In the genomic region with DNA sequence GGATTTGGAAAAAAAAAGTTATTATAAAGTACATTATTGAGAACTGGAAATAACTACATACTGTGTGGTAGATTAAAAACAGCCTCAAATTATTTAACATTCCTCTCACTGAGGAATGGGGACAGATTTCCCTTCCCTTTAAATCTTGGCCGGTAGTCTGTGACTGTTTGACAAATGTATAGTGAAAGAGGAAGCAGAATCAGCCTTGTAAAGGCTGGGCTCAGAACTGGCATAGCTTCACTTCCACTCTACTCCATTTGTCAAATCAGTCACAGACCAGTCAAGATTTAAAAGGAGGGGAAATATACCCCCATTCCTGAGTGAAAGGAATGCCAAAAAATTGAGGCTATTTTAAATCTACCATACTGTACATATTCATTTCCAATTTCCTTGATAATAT, we compare ENCODE assay signal across 10 cellular contexts. TPM values are rescaled to one million over a fixed set of nuclear protein-coding genes. Genes with fewer than 3 reads are reported as not detected.
DNase-seq lines count a peak whose midpoint lies in the region; ATAC-seq and TF ChIP-seq lines count a peak whose summit lies in the region.
"Had no signal": no experiment of that assay in that cellular context is flagged by ENCODE, and none has a peak within 500 bp of the region (broad histone marks: within the 10 kb centered on the region; RNA-seq: fewer than 3 reads in every experiment).

No MANE protein-coding gene starts in this region.

- no peaks in the 10 kb centered on the region for H3K4me1 ChIP-seq in gastroesophageal sphincter

- DNase-seq in GM13977 (ENCODE audit: low spot score) = peak; percentile 35
- peak; percentile 41 for DNase-seq in globus pallidus (ENCODE audit: low spot score)
- DNase-seq in NCI-H1092 treated with DMSO at 0.1 percent for 48 hours (lab: John Stamatoyannopoulos, UW) = no peak
- no peak for DNase-seq in NCI-H748 (lab: John Stamatoyannopoulos, UW; ENCODE audit: unreplicated experiment)
- DNase-seq in activated naive CD4-positive, alpha-beta T cell treated with anti-CD3 and anti-CD28 coated beads, Interleukin-2, amount 50 U/mL, for 16 hours = no peak
- DNase-seq: stimulated activated CD4-positive, alpha-beta T cell treated with anti-CD3 and anti-CD28 coated beads, Interleukin-1b, Interleukin-23, amount 100 ng/mL, for 48 hours had no signal

- TF ChIP-seq CTCF in GM13977 (IDR thresholded peaks at IDR 0.05; ENCODE audit: extremely low read depth, insufficient read depth, missing control alignments) (no peak), gastroesophageal sphincter (IDR thresholded peaks at IDR 0.05) (no peak)

- peak; percentile 96 for ATAC-seq in GM21576 (IDR thresholded peaks at IDR 0.05; ENCODE audit: unreplicated experiment)
- ATAC-seq in HG03521 (IDR thresholded peaks at IDR 0.05; ENCODE audit: unreplicated experiment) = peak; percentile 88
- no peak for ATAC-seq in gastroesophageal sphincter

- H3K27ac ChIP-seq in gastroesophageal sphincter = no peak overlapping the region
- H3K27ac ChIP-seq: KMS-11 had no signal

- H3K9me3 ChIP-seq in gastroesophageal sphincter = no peaks in the 10 kb centered on the region

- no peaks in the 10 kb centered on the region for H3K27me3 ChIP-seq in gastroesophageal sphincter

- 11 to 25% methylated on average over 1 of the region's 1 CpG for WGBS in gastroesophageal sphincter (ENCODE audit: low coverage in 1 of 2), 2 donors

- H3K4me3 ChIP-seq in gastroesophageal sphincter = no peak overlapping the region

- TF ChIP-seq EP300 in gastroesophageal sphincter (IDR thresholded peaks at IDR 0.05) = no peak

- in situ Hi-C loops in GM13977 (cut with MboI; ENCODE audit: low pct_unique_long_range_greater_than_20kb, low sequenced_read_pairs, unreplicated experiment) = no loop called here

- no peaks in the 10 kb centered on the region for H3K36me3 ChIP-seq in gastroesophageal sphincter

- no peak for TF ChIP-seq POLR2A in gastroesophageal sphincter (IDR thresholded peaks at IDR 0.05)

RNA-seq across cellular contexts. Expression of gene B4GALT4, which starts 18.2 kb away (rescaled TPM):
- total RNA-seq in gastroesophageal sphincter = 10 to 100 TPM; 15.6 to 23.9 (median 17.5) TPM

RNA-seq across cellular contexts. Expression of gene ARHGAP31, which starts 35.3 kb away (rescaled TPM):
- total RNA-seq in gastroesophageal sphincter = 10 to 100 TPM; 19.8 to 28.7 (median 22.6) TPM

Comparison
In these comparisons a context has a peak if more than half of its experiments do, and no peak if none do; other contexts are left out.
1. DNase-seq: peak in GM13977 (single experiment) and globus pallidus (single experiment); none in NCI-H1092 treated with DMSO at 0.1 percent for 48 hours (single experiment), NCI-H748 (single experiment) and activated naive CD4-positive, alpha-beta T cell treated with anti-CD3 and anti-CD28 coated beads, Interleukin-2, amount 50 U/mL, for 16 hours (single experiment).